ENCODE assay signal across 12 cellular contexts in genomic region chr11:61091373-61092279, GRCh38. TPM values are rescaled to one million over a fixed set of nuclear protein-coding genes. Genes with fewer than 3 reads are reported as not detected.
DNase-seq lines count a peak whose midpoint lies in the region; ATAC-seq and TF ChIP-seq lines count a peak whose summit lies in the region.
"Had no signal": no experiment of that assay in that cellular context is flagged by ENCODE, and none has a peak within 500 bp of the region (broad histone marks: within the 10 kb centered on the region; RNA-seq: fewer than 3 reads in every experiment).

No MANE protein-coding gene starts in this region.

- H3K4me2 ChIP-seq in BLaER1: peak overlapping the region; percentile 50
- H3K4me2 ChIP-seq in OCI-LY7 (ENCODE audit: low read length): no peak overlapping the region

- H3K9me2 ChIP-seq in OCI-LY7 (ENCODE audit: insufficient read depth, low read length): no peaks in the 10 kb centered on the region

- ATAC-seq in activated CD8-positive, alpha-beta T cell treated with anti-CD3 and anti-CD28 coated beads, Interleukin-2, amount 10 ng/mL, durations not matched to agents 7 days and 5 days: peak; percentile 12
- ATAC-seq in HG02840 (IDR thresholded peaks at IDR 0.05; ENCODE audit: low FRiP score, unreplicated experiment): no peak
- ATAC-seq in natural killer cell treated with Interleukin-12 subunit alpha and Interleukin-12 subunit beta and Interleukin-15 and Interleukin-18, amount 100 ng/mL, for 72 hours: no peak

- CTCF ChIA-PET in activated CD8-positive, alpha-beta T cell treated with anti-CD3 and anti-CD28 coated beads, Interleukin-2, amount 10 ng/mL, durations not matched to agents 7 days and 5 days (lab: Charles Lee): interaction anchor here (0.9 to 3.8 kb wide), 8 partner anchors 8 to 120 kb away, joined by 3 to 26 read pairs (median 3); partner anchors contain the start of gene CD6
- CTCF ChIA-PET in OCI-LY7 (lab: Charles Lee; ENCODE audit: unreplicated experiment): no interaction called here

- H3K4me3 Mint-ChIP-seq in activated CD8-positive, alpha-beta T cell treated with anti-CD3 and anti-CD28 coated beads, Interleukin-2, amount 10 ng/mL, durations not matched to agents 7 days and 5 days: peak overlapping the region; percentile 65
- H3K4me3 Mint-ChIP-seq in natural killer cell treated with Interleukin-12 subunit alpha and Interleukin-12 subunit beta and Interleukin-15 and Interleukin-18, amount 100 ng/mL, for 72 hours: no peak overlapping the region

- H3K4me1 Mint-ChIP-seq in activated CD8-positive, alpha-beta T cell treated with anti-CD3 and anti-CD28 coated beads, Interleukin-2, amount 10 ng/mL, durations not matched to agents 7 days and 5 days (ENCODE audit: low read depth): peaks cover 55% of the 10 kb centered on the region
- H3K4me1 Mint-ChIP-seq in natural killer cell treated with Interleukin-12 subunit alpha and Interleukin-12 subunit beta and Interleukin-15 and Interleukin-18, amount 100 ng/mL, for 72 hours (ENCODE audit: low read depth in 2 of 2): peaks cover 8 to 19% of the 10 kb centered on the region in 2 donors

- no peaks in the 10 kb centered on the region for H3K9me3 Mint-ChIP-seq in activated CD8-positive, alpha-beta T cell treated with anti-CD3 and anti-CD28 coated beads, Interleukin-2, amount 10 ng/mL, durations not matched to agents 7 days and 5 days (ENCODE audit: insufficient read depth)
- H3K9me3 Mint-ChIP-seq in natural killer cell treated with Interleukin-12 subunit alpha and Interleukin-12 subunit beta and Interleukin-15 and Interleukin-18, amount 100 ng/mL, for 72 hours: no peaks in the 10 kb centered on the region

- peaks cover 20% of the 10 kb centered on the region for H3K4me1 ChIP-seq in BLaER1
- H3K4me1 ChIP-seq in OCI-LY7 (ENCODE audit: insufficient read depth, low read length, poor library complexity, severe bottlenecking): peaks cover 13% of the 10 kb centered on the region

- no TSS peak for BruUV-seq in OCI-LY7 (replicated peaks; lab: Mats Ljungman, UMichigan)

- H3K79me2 ChIP-seq in OCI-LY7 (ENCODE audit: insufficient read depth, low read depth, low read length): no peaks in the 10 kb centered on the region

- intact Hi-C loops in OCI-LY7 (cut with micrococcal nuclease; ENCODE audit: unreplicated experiment): no loop called here

- DNase-seq in GM20000 (ENCODE audit: low spot score) (peak; percentile 42), iris pigment epithelial cell (ENCODE audit: low read depth) (peak; percentile 45), occipital lobe (lab: John Stamatoyannopoulos, UW) (no peak), OCI-LY7 (ENCODE audit: low spot score) (no peak)
- no peak for DNase-seq in activated CD8-positive, alpha-beta T cell treated with anti-CD3 and anti-CD28 coated beads, Interleukin-2, amount 10 ng/mL, durations not matched to agents 7 days and 5 days
- DNase-seq in natural killer cell treated with Interleukin-12 subunit alpha and Interleukin-12 subunit beta and Interleukin-15 and Interleukin-18, amount 100 ng/mL, for 72 hours (ENCODE audit: low spot score): no peak
- DNase-seq: DMS153, glutamatergic neuron, NCI-H446 had no signal

- H4K20me1 ChIP-seq in BLaER1 (no peaks in the 10 kb centered on the region), OCI-LY7 (ENCODE audit: insufficient read depth, low read length) (no peaks in the 10 kb centered on the region)

- H3K27me3 Mint-ChIP-seq in activated CD8-positive, alpha-beta T cell treated with anti-CD3 and anti-CD28 coated beads, Interleukin-2, amount 10 ng/mL, durations not matched to agents 7 days and 5 days (ENCODE audit: low read depth): no peaks in the 10 kb centered on the region
- H3K27me3 Mint-ChIP-seq in natural killer cell treated with Interleukin-12 subunit alpha and Interleukin-12 subunit beta and Interleukin-15 and Interleukin-18, amount 100 ng/mL, for 72 hours: peaks cover 0 to 7% of the 10 kb centered on the region in 2 donors

- POLR2A ChIA-PET in activated CD8-positive, alpha-beta T cell treated with anti-CD3 and anti-CD28 coated beads, Interleukin-2, amount 10 ng/mL, durations not matched to agents 7 days and 5 days (lab: Charles Lee): interaction anchor here (0.6 to 4.5 kb wide), 11 partner anchors 10 to 320 kb away, joined by 3 to 29 read pairs (median 4); partner anchors contain the start of gene CD5
- POLR2A ChIA-PET in OCI-LY7 (lab: Charles Lee): no interaction called here

- H3K4me3 ChIP-seq in BLaER1 (no peak overlapping the region), OCI-LY7 (ENCODE audit: low read depth, low read length, poor library complexity, severe bottlenecking) (no peak overlapping the region)

- H3K36me3 Mint-ChIP-seq in activated CD8-positive, alpha-beta T cell treated with anti-CD3 and anti-CD28 coated beads, Interleukin-2, amount 10 ng/mL, durations not matched to agents 7 days and 5 days (ENCODE audit: low read depth): no peaks in the 10 kb centered on the region
- H3K36me3 Mint-ChIP-seq in natural killer cell treated with Interleukin-12 subunit alpha and Interleukin-12 subunit beta and Interleukin-15 and Interleukin-18, amount 100 ng/mL, for 72 hours: no peaks in the 10 kb centered on the region

- H2AFZ ChIP-seq in OCI-LY7 (ENCODE audit: low read length): no peak overlapping the region

- H3K36me3 ChIP-seq in BLaER1 (no peaks in the 10 kb centered on the region), OCI-LY7 (ENCODE audit: insufficient read depth, low read length) (no peaks in the 10 kb centered on the region)

- H3K27ac ChIP-seq in BLaER1: no peak overlapping the region
- no peak overlapping the region for H3K27ac ChIP-seq in OCI-LY7 (ENCODE audit: low read depth, low read length, poor library complexity, severe bottlenecking)

- no peak for TF ChIP-seq CTCF in GM20000 (IDR thresholded peaks at IDR 0.05; ENCODE audit: extremely low read depth, missing control alignments)
- no peak for TF ChIP-seq CTCF in OCI-LY7 (conservative IDR thresholded peaks at IDR 0.05; ENCODE audit: low read length)

- H3K9me3 ChIP-seq in BLaER1 (peaks cover 22% of the 10 kb centered on the region), OCI-LY7 (ENCODE audit: low read length) (no peaks in the 10 kb centered on the region)

- peak overlapping the region; percentile 90 for H3K27ac Mint-ChIP-seq in activated CD8-positive, alpha-beta T cell treated with anti-CD3 and anti-CD28 coated beads, Interleukin-2, amount 10 ng/mL, durations not matched to agents 7 days and 5 days
- H3K27ac Mint-ChIP-seq in natural killer cell treated with Interleukin-12 subunit alpha and Interleukin-12 subunit beta and Interleukin-15 and Interleukin-18, amount 100 ng/mL, for 72 hours: peak overlapping the region in 1 of 2 donors; percentile 79

- H3K9ac ChIP-seq in BLaER1: no peak overlapping the region

- no peaks in the 10 kb centered on the region for H3K27me3 ChIP-seq in BLaER1

RNA-seq across cellular contexts. Expression of gene CD5, which starts 10.7 kb away (rescaled TPM):
- 100 to 1,000 TPM; 252 to 274 TPM for total RNA-seq in activated CD8-positive, alpha-beta T cell treated with anti-CD3 and anti-CD28 coated beads, Interleukin-2, amount 10 ng/mL, durations not matched to agents 7 days and 5 days
- total RNA-seq in occipital lobe (not detected), OCI-LY7 (2022) (not detected in 2 replicates)
- total RNA-seq in OCI-LY7 (2014; rRNA removed; shearing (Covaris generic)): not detected in 2 replicates
- 10 to 100 TPM in 1 of 2 donors, 1 to 10 TPM in 1; 2.7 to 16.5 TPM for total RNA-seq in natural killer cell treated with Interleukin-12 subunit alpha and Interleukin-12 subunit beta and Interleukin-15 and Interleukin-18, amount 100 ng/mL, for 72 hours
- total RNA-seq: urinary bladder had no signal

Comparison
In these comparisons a context has a peak if more than half of its experiments do, and no peak if none do; other contexts are left out.
1. DNase-seq: peak in GM20000 (single experiment) and iris pigment epithelial cell (single experiment); none in activated CD8-positive, alpha-beta T cell treated with anti-CD3 and anti-CD28 coated beads, Interleukin-2, amount 10 ng/mL, durations not matched to agents 7 days and 5 days (single experiment), occipital lobe (single experiment), OCI-LY7 (single experiment) and natural killer cell treated with Interleukin-12 subunit alpha and Interleukin-12 subunit beta and Interleukin-15 and Interleukin-18, amount 100 ng/mL, for 72 hours (single experiment).
2. RNA of gene CD5, which starts 10.7 kb away (total RNA-seq): 252 to 274 TPM in activated CD8-positive, alpha-beta T cell treated with anti-CD3 and anti-CD28 coated beads, Interleukin-2, amount 10 ng/mL, durations not matched to agents 7 days and 5 days; 2.7 to 16.5 TPM in natural killer cell treated with Interleukin-12 subunit alpha and Interleukin-12 subunit beta and Interleukin-15 and Interleukin-18, amount 100 ng/mL, for 72 hours, not detected in OCI-LY7 and not detected in occipital lobe (single experiment); every median in the first group is over 10 times any median in the second.